In genomic region chr2:45974056-45974455, GRCh38 we compare ENCODE assay signal across 15 cellular contexts.
DNase-seq lines count a peak whose midpoint lies in the region; ATAC-seq and TF ChIP-seq lines count a peak whose summit lies in the region.
"Had no signal": no experiment of that assay in that cellular context is flagged by ENCODE, and none has a peak within 500 bp of the region (broad histone marks: within the 10 kb centered on the region; RNA-seq: fewer than 3 reads in every experiment).

No MANE protein-coding gene starts in this region.

- ATAC-seq in GM18502 (IDR thresholded peaks at IDR 0.05; ENCODE audit: poor library complexity, unreplicated experiment): peak; percentile 89
- peak; percentile 60 for ATAC-seq in GM19452 (IDR thresholded peaks at IDR 0.05; ENCODE audit: unreplicated experiment)
- peak; percentile 68 for ATAC-seq in HG02852 (IDR thresholded peaks at IDR 0.05; ENCODE audit: unreplicated experiment)
- peak; percentile 69 for ATAC-seq in HG03469 (IDR thresholded peaks at IDR 0.05; ENCODE audit: unreplicated experiment)
- ATAC-seq in lower lobe of right lung: no peak

- DNase-seq in NCI-H2227 treated with DMSO at 0.1 percent for 48 hours (lab: John Stamatoyannopoulos, UW) (no peak), NK-92 (lab: John Stamatoyannopoulos, UW; ENCODE audit: unreplicated experiment) (no peak), iPS-NIHi11 (ENCODE audit: low spot score) (no peak), lower lobe of right lung (no peak)
- DNase-seq: DND-41, NCI-H1092 treated with DMSO at 0.1 percent for 48 hours, NCI-H524, ovary had no signal

- no peak overlapping the region for H3K27ac ChIP-seq in lower lobe of right lung
- H3K27ac ChIP-seq: hepatocyte, ovary, SJSA1 had no signal

- peaks cover 9% of the 10 kb centered on the region for H3K36me3 ChIP-seq in lower lobe of right lung
- H3K36me3 ChIP-seq: ovary, SJSA1 had no signal

- intact Hi-C loops in lower lobe of right lung (cut with DNase I): no loop called here

- H3K4me3 ChIP-seq in lower lobe of right lung: no peak overlapping the region
- H3K4me3 ChIP-seq: hepatocyte, lung, ovary, SJSA1 had no signal

- H3K27me3 ChIP-seq in lower lobe of right lung (ENCODE audit: low read depth): no peaks in the 10 kb centered on the region
- H3K27me3 ChIP-seq: hepatocyte, ovary, SJSA1 had no signal

- no peaks in the 10 kb centered on the region for H3K4me1 ChIP-seq in lower lobe of right lung
- H3K4me1 ChIP-seq: SJSA1 had no signal

- H3K9me3 ChIP-seq in lower lobe of right lung: no peaks in the 10 kb centered on the region
- H3K9me3 ChIP-seq: ovary, SJSA1 had no signal

- TF ChIP-seq CTCF in lower lobe of right lung (IDR thresholded peaks at IDR 0.05): no peak

Comparison
In these comparisons a context has a peak if more than half of its experiments do, and no peak if none do; other contexts are left out.
1. ATAC-seq: peak in GM18502 (single experiment), GM19452 (single experiment), HG02852 (single experiment) and HG03469 (single experiment); none in lower lobe of right lung (0 of 2).